In genomic region chr6:52285174-52286068, GRCh38 we compare ENCODE assay signal across 8 cellular contexts. TPM values are rescaled to one million over a fixed set of nuclear protein-coding genes. Genes with fewer than 3 reads are reported as not detected.
DNase-seq lines count a peak whose midpoint lies in the region; ATAC-seq and TF ChIP-seq lines count a peak whose summit lies in the region.

No MANE protein-coding gene starts in this region.

- intact Hi-C loops in heart left ventricle (cut with DNase I) (loop anchor here (1.0 to 10.0 kb wide), 14 partner anchors 75 to 382 kb away; partner anchors contain the start of gene PAQR8 (in 3 of the 10)), cardiac septum (cut with DNase I) (loop anchor here (1.0 to 10.0 kb wide), 4 partner anchors 77 to 381 kb away; partner anchors contain the start of genes PAQR8 and TRAM2), ovary (cut with DNase I) (loop anchor here (5.0 to 10.0 kb wide), 5 partner anchors 109 to 377 kb away; no protein-coding TSS in a partner anchor)

- ATAC-seq in heart left ventricle, result no peak
- ATAC-seq in HG02623 (IDR thresholded peaks at IDR 0.05; ENCODE audit: unreplicated experiment), result no peak

- 19 to 23% (median 20%) methylated on average over 13 of the region's 13 CpGs for whole genome bisulfite sequencing in heart left ventricle, 4 donors
- WGBS in ovary, 3 donors, result 13 to 20% (median 15%) methylated on average over 13 of the region's 13 CpGs

- no peak for DNase-seq in heart left ventricle
- no peak for DNase-seq in cardiac septum (ENCODE audit: low spot score)
- DNase-seq in epithelial cell of esophagus (ENCODE audit: low read depth), result no peak
- no peak for DNase-seq in ovary
- no peak for DNase-seq in GM19240 (ENCODE audit: insufficient read length, low spot score)
- DNase-seq in COLO829 (ENCODE audit: low spot score), result no peak

- peak overlapping the region; percentile 62 for H2AFZ ChIP-seq in OCI-LY3 (ENCODE audit: low read depth, low read length)

- TF ChIP-seq EP300 in ovary (IDR thresholded peaks at IDR 0.05), result no peak

- TF ChIP-seq CTCF in heart left ventricle (IDR thresholded peaks at IDR 0.05) (peak in 6 of 12 donors; percentile 4 to 38 (median 18)), OCI-LY3 (IDR thresholded peaks at IDR 0.05; ENCODE audit: low read depth, low read length) (peak; percentile 49), epithelial cell of esophagus (IDR thresholded peaks at IDR 0.05; ENCODE audit: insufficient read depth, low read depth, low read length, missing control alignments) (peak; percentile 14), ovary (IDR thresholded peaks at IDR 0.05) (peak in 1 of 3 donors; percentile 5)

- peaks cover 0 to 25% (median 23%) of the 10 kb centered on the region in 9 donors for H3K36me3 ChIP-seq in heart left ventricle
- peaks cover 32% of the 10 kb centered on the region for H3K36me3 ChIP-seq in OCI-LY3 (replicated peaks; ENCODE audit: low read depth, low read length)
- H3K36me3 ChIP-seq in ovary, result no peaks in the 10 kb centered on the region

- H3K9ac ChIP-seq in OCI-LY3 (ENCODE audit: low read length), result peak overlapping the region; percentile 90

- peak overlapping the region; percentile 20 to 99 (median 76) for H3K4me3 ChIP-seq in heart left ventricle
- peak overlapping the region; percentile 83 for H3K4me3 ChIP-seq in OCI-LY3 (ENCODE audit: low read length)
- peak overlapping the region; percentile 80 for H3K4me3 ChIP-seq in epithelial cell of esophagus (ENCODE audit: low read length)
- H3K4me3 ChIP-seq in ovary, result peak overlapping the region; percentile 50

- no peaks in the 10 kb centered on the region for H3K9me3 ChIP-seq in heart left ventricle
- H3K9me3 ChIP-seq in OCI-LY3 (ENCODE audit: insufficient read depth, low read length), result no peaks in the 10 kb centered on the region
- no peaks in the 10 kb centered on the region for H3K9me3 ChIP-seq in ovary

- peaks cover 18% of the 10 kb centered on the region for H4K20me1 ChIP-seq in OCI-LY3 (ENCODE audit: insufficient read depth, low read length)

- H3K27ac ChIP-seq in heart left ventricle, result peak overlapping the region in 10 of 12 donors; percentile 1 to 76 (median 44)
- peak overlapping the region; percentile 91 for H3K27ac ChIP-seq in OCI-LY3 (ENCODE audit: low read length)
- no peak overlapping the region for H3K27ac ChIP-seq in ovary

- H3K4me1 ChIP-seq in heart left ventricle (peaks cover 0 to 32% (median 12%) of the 10 kb centered on the region in 12 donors), OCI-LY3 (ENCODE audit: low read length) (peaks cover 42% of the 10 kb centered on the region), ovary (ENCODE audit: insufficient read depth) (no peaks in the 10 kb centered on the region)

- no peaks in the 10 kb centered on the region for H3K27me3 ChIP-seq in heart left ventricle
- no peaks in the 10 kb centered on the region for H3K27me3 ChIP-seq in OCI-LY3 (ENCODE audit: low read depth, low read length)
- no peaks in the 10 kb centered on the region for H3K27me3 ChIP-seq in ovary

- H3K79me2 ChIP-seq in OCI-LY3 (ENCODE audit: low read length), result peaks cover 42% of the 10 kb centered on the region

- TF ChIP-seq POLR2A in heart left ventricle (IDR thresholded peaks at IDR 0.05), result no peak
- TF ChIP-seq POLR2A in ovary (IDR thresholded peaks at IDR 0.05), result no peak

- peak overlapping the region; percentile 80 for H3K4me2 ChIP-seq in OCI-LY3 (ENCODE audit: low read length)

RNA-seq across cellular contexts. Expression of gene MCM3, which starts 0.9 kb away (rescaled TPM):
- total RNA-seq in heart left ventricle, result 10 to 100 TPM; 18.5 to 36.5 (median 25.0) TPM
- 10 to 100 TPM; 10.6 to 39.0 TPM for polyA plus RNA-seq in heart left ventricle
- total RNA-seq in cardiac septum, result 21.0 TPM
- 10 to 100 TPM; 25.5 to 41.8 (median 37.1) TPM for total RNA-seq in ovary
- 10 to 100 TPM; 34.3 to 43.8 TPM for polyA plus RNA-seq in ovary

RNA-seq across cellular contexts. Expression of gene IL17F, which starts 41.1 kb away (rescaled TPM):
- total RNA-seq in heart left ventricle, result not detected
- polyA plus RNA-seq in heart left ventricle, result not detected
- total RNA-seq in cardiac septum, result not detected
- not detected for total RNA-seq in ovary
- polyA plus RNA-seq in ovary, result not detected

Comparison
In these comparisons a context has a peak if more than half of its experiments do, and no peak if none do; other contexts are left out.
1. H3K27ac ChIP-seq: peak in heart left ventricle (10 of 12) and OCI-LY3 (single experiment); none in ovary (0 of 2).
2. Peak in every context shown above with its lines, with median percentiles within 50 percentile points of each other: H3K4me3 ChIP-seq.